8 cellular contexts compared by ENCODE assay signal in genomic region chr14:104502060-104502459, GRCh38.
"Had no signal": no experiment of that assay in that cellular context is flagged by ENCODE, and none has a peak within 500 bp of the region (broad histone marks: within the 10 kb centered on the region; RNA-seq: fewer than 3 reads in every experiment).

No MANE protein-coding gene starts in this region.

- H3K36me3 ChIP-seq: HAP-1 had no signal

- H3K27ac Mint-ChIP-seq: GM23338, H9, HFFc6 had no signal

- H3K9me3 ChIP-seq: HAP-1 had no signal

- H3K9ac ChIP-seq: GM23248 had no signal

- H2AFZ ChIP-seq: GM23248, GM23338 had no signal

- DNase-seq: GM23248, GOT3, H7, H9, HCEC 1CT, HFFc6 had no signal

- H3K27ac ChIP-seq: GM23248 had no signal

- H3K4me1 ChIP-seq: HAP-1 had no signal

- H3K4me1 Mint-ChIP-seq: GM23338 had no signal

- H3K4me3 Mint-ChIP-seq: GM23338, H9, HFFc6 had no signal

- H3K4me3 ChIP-seq: GM23248, GM23338, HAP-1 had no signal

- H3K4me2 ChIP-seq: GM23338 had no signal
